22 cellular contexts compared by ENCODE assay signal in the genomic region with DNA sequence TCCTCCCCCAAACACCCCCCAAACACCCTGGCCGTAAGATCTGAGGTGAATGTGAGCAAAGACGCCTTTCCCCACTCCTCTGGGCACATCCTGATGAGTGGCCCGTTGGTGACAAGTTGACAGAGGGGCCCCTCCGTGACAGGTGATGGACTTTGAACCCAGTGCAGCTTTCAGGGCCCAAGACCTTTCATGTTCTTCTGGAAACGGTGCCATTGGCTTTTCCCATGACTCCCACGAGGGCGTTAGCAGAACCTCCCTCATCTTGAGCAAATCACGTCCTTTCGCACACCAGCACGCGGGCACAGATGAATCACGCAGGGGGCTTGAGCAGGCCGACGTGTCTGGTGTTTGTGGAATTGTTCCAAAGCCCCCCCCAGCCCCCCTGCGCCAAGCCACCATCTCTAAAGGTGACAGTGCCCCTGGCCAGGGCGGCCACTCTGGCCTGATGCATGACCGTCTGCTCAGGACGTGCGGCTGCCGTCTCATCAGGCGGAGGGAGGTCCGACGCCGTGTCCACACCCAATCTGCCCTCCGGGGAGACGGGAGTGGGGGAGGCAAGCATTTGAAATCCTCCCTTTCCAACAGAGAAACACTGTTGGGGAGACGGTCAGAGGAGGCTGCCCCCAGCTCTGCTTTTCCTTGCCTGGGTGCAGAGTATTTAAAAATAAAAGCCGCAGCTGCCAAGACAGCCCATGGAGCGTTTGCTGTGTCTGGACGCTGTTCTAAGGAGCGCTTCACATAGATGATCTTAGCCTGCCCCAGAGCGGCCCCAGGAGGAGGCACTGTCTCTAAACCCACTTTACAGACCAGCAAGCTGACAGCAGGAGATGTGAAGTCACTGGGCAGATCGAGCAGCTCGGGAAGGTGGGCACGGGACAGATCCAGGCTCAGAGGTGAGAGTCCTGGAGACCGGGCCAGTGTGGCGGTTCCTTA.
"Had no signal": no experiment of that assay in that cellular context is flagged by ENCODE, and none has a peak within 500 bp of the region (broad histone marks: within the 10 kb centered on the region; RNA-seq: fewer than 3 reads in every experiment).

No MANE protein-coding gene starts in this region.

- H3K4me1 Mint-ChIP-seq: activated CD4-positive, alpha-beta memory T cell treated with anti-CD3 and anti-CD28 coated beads, Interleukin-2, amount 10 ng/mL, durations not matched to agents 7 days and 5 days; activated CD4-positive, alpha-beta T cell treated with anti-CD3 and anti-CD28 coated beads, Interleukin-2, amount 10 ng/mL, durations not matched to agents 24 days and 14 days; activated naive CD4-positive, alpha-beta T cell treated with anti-CD3 and anti-CD28 coated beads, Interleukin-2, amount 10 ng/mL, durations not matched to agents 7 days and 5 days; memory B cell had no signal

- H3K27ac ChIP-seq: esophagus squamous epithelium, gastrocnemius medialis, testis, upper lobe of right lung, VCaP had no signal

- H3K4me3 Mint-ChIP-seq: activated CD4-positive, alpha-beta memory T cell treated with anti-CD3 and anti-CD28 coated beads, Interleukin-2, amount 10 ng/mL, durations not matched to agents 7 days and 5 days; activated CD4-positive, alpha-beta T cell treated with anti-CD3 and anti-CD28 coated beads, Interleukin-2, amount 10 ng/mL, durations not matched to agents 24 days and 14 days; activated naive CD4-positive, alpha-beta T cell treated with anti-CD3 and anti-CD28 coated beads, Interleukin-2, amount 10 ng/mL, durations not matched to agents 7 days and 5 days; activated T-cell treated with anti-CD3 and anti-CD28 coated beads, Interleukin-2, amount 50 U/mL, for 72 hours; central memory CD8-positive, alpha-beta T cell; memory B cell; nephron; T-helper 2 cell treated with Interferon-gamma antibody and Interleukin-4, amounts not matched to agents 5 μg/mL and 100 μg/mL, for 36 hours had no signal

- H3K9me3 Mint-ChIP-seq: activated CD4-positive, alpha-beta memory T cell treated with anti-CD3 and anti-CD28 coated beads, Interleukin-2, amount 10 ng/mL, durations not matched to agents 7 days and 5 days; activated CD4-positive, alpha-beta T cell treated with anti-CD3 and anti-CD28 coated beads, Interleukin-2, amount 10 ng/mL, durations not matched to agents 24 days and 14 days; activated naive CD4-positive, alpha-beta T cell treated with anti-CD3 and anti-CD28 coated beads, Interleukin-2, amount 10 ng/mL, durations not matched to agents 7 days and 5 days; activated T-cell treated with anti-CD3 and anti-CD28 coated beads, Interleukin-2, amount 50 U/mL, for 72 hours; central memory CD8-positive, alpha-beta T cell; T-helper 2 cell treated with Interferon-gamma antibody and Interleukin-4, amounts not matched to agents 5 μg/mL and 100 μg/mL, for 36 hours had no signal

- H3K4me3 ChIP-seq: esophagus squamous epithelium, gastrocnemius medialis, sigmoid colon, testis, upper lobe of right lung had no signal

- DNase-seq: activated CD4-positive, alpha-beta memory T cell treated with anti-CD3 and anti-CD28 coated beads, Interleukin-2, amount 10 ng/mL, durations not matched to agents 7 days and 5 days; activated CD4-positive, alpha-beta T cell treated with anti-CD3 and anti-CD28 coated beads, Interleukin-2, amount 10 ng/mL, durations not matched to agents 24 days and 14 days; activated effector memory CD4-positive, alpha-beta T cell treated with anti-CD3 and anti-CD28 coated beads, Interleukin-2, amount 50 U/mL, for 16 hours; activated naive CD4-positive, alpha-beta T cell treated with anti-CD3 and anti-CD28 coated beads, Interleukin-2, amount 10 ng/mL, durations not matched to agents 7 days and 5 days; activated T-cell treated with anti-CD3 and anti-CD28 coated beads, Interleukin-2, amount 50 U/mL, for 72 hours; esophagus squamous epithelium; gastrocnemius medialis; head of caudate nucleus; islet precursor cell; left colon; nucleus accumbens; sigmoid colon; stimulated activated CD4-positive, alpha-beta T cell treated with anti-CD3 and anti-CD28 coated beads, Interleukin-4, amount 100 ng/mL, for 1 hour; stimulated activated naive CD4-positive, alpha-beta T cell; testis; upper lobe of right lung had no signal

- H3K27me3 ChIP-seq: testis, upper lobe of right lung had no signal

- H3K36me3 Mint-ChIP-seq: activated naive CD4-positive, alpha-beta T cell treated with anti-CD3 and anti-CD28 coated beads, Interleukin-2, amount 10 ng/mL, durations not matched to agents 7 days and 5 days; memory B cell had no signal

- H3K36me3 ChIP-seq: esophagus squamous epithelium, gastrocnemius medialis, sigmoid colon, upper lobe of right lung had no signal

- ATAC-seq: activated CD4-positive, CD25-positive, alpha-beta regulatory T cell treated with anti-CD3 and anti-CD28 coated beads, Interleukin-2, amount 50 U/mL, for 24 hours; activated T-cell treated with anti-CD3 and anti-CD28 coated beads, Interleukin-2, amount 50 U/mL, for 72 hours; gastrocnemius medialis; left colon; upper lobe of right lung had no signal

- H3K4me1 ChIP-seq: gastrocnemius medialis, upper lobe of right lung had no signal

- H3K9me3 ChIP-seq: esophagus squamous epithelium, gastrocnemius medialis, sigmoid colon, testis, upper lobe of right lung had no signal

- H3K27ac Mint-ChIP-seq: activated CD4-positive, alpha-beta memory T cell treated with anti-CD3 and anti-CD28 coated beads, Interleukin-2, amount 10 ng/mL, durations not matched to agents 7 days and 5 days; activated CD4-positive, alpha-beta T cell treated with anti-CD3 and anti-CD28 coated beads, Interleukin-2, amount 10 ng/mL, durations not matched to agents 24 days and 14 days; activated naive CD4-positive, alpha-beta T cell treated with anti-CD3 and anti-CD28 coated beads, Interleukin-2, amount 10 ng/mL, durations not matched to agents 7 days and 5 days; activated T-cell treated with anti-CD3 and anti-CD28 coated beads, Interleukin-2, amount 50 U/mL, for 72 hours; memory B cell; nephron; T-helper 2 cell treated with Interferon-gamma antibody and Interleukin-4, amounts not matched to agents 5 μg/mL and 100 μg/mL, for 36 hours had no signal

- H3K27me3 Mint-ChIP-seq: activated CD4-positive, alpha-beta memory T cell treated with anti-CD3 and anti-CD28 coated beads, Interleukin-2, amount 10 ng/mL, durations not matched to agents 7 days and 5 days; activated CD4-positive, alpha-beta T cell treated with anti-CD3 and anti-CD28 coated beads, Interleukin-2, amount 10 ng/mL, durations not matched to agents 24 days and 14 days; activated naive CD4-positive, alpha-beta T cell treated with anti-CD3 and anti-CD28 coated beads, Interleukin-2, amount 10 ng/mL, durations not matched to agents 7 days and 5 days had no signal
